8 cellular contexts compared by ENCODE assay signal in genomic region chr22:44669725-44670027, GRCh38. TPM values are rescaled to one million over a fixed set of nuclear protein-coding genes. Genes with fewer than 3 reads are reported as not detected.
DNase-seq lines count a peak whose midpoint lies in the region; ATAC-seq and TF ChIP-seq lines count a peak whose summit lies in the region.

No MANE protein-coding gene starts in this region.

- H3K27ac Mint-ChIP-seq in CD4-positive, alpha-beta memory T cell: peak overlapping the region in 6 of 7 donors; percentile 15 to 72 (median 45)
- no peak overlapping the region for H3K27ac Mint-ChIP-seq in mesothelial cell of epicardium

- no peak for DNase-seq in CD4-positive, alpha-beta memory T cell
- peak; percentile 70 for DNase-seq in HEK293T (ENCODE audit: extremely low spot score)
- no peak for DNase-seq in astrocyte of the cerebellum (ENCODE audit: low read depth)
- no peak for DNase-seq in mesothelial cell of epicardium (ENCODE audit: low spot score in 2 of 2, unreplicated experiment in 2 of 2)
- no peak for DNase-seq in HCEC 1CT
- no peak for DNase-seq in dedifferentiated amniotic fluid mesenchymal stem cell (ENCODE audit: extremely low spot score)
- DNase-seq in stomach: no peak

- no peaks in the 10 kb centered on the region for H3K9me3 ChIP-seq in CD4-positive, alpha-beta memory T cell (ENCODE audit: control insufficient read depth in 1 of 2, low read length in 2 of 2)
- H3K9me3 ChIP-seq in stomach: no peaks in the 10 kb centered on the region

- H3K4me3 ChIP-seq in CD4-positive, alpha-beta memory T cell (ENCODE audit: low read length in 2 of 2): peak overlapping the region; percentile 42 to 49
- H3K4me3 ChIP-seq in astrocyte of the cerebellum (ENCODE audit: low read depth, low read length): no peak overlapping the region
- peak overlapping the region in 2 of 4 donors; percentile 58 to 76 for H3K4me3 ChIP-seq in stomach

- ATAC-seq in HG02763 (IDR thresholded peaks at IDR 0.05; ENCODE audit: unreplicated experiment): no peak

- H3K27me3 ChIP-seq in CD4-positive, alpha-beta memory T cell (ENCODE audit: insufficient read depth, low read length): no peaks in the 10 kb centered on the region
- peaks cover 0 to 37% (median 14%) of the 10 kb centered on the region in 3 donors for H3K27me3 ChIP-seq in stomach

- no peak for TF ChIP-seq EP300 in stomach (IDR thresholded peaks at IDR 0.05)

- H3K27me3 Mint-ChIP-seq in CD4-positive, alpha-beta memory T cell: no peaks in the 10 kb centered on the region
- peaks cover 45% of the 10 kb centered on the region for H3K27me3 Mint-ChIP-seq in mesothelial cell of epicardium (ENCODE audit: low read depth)

- WGBS in stomach, 5 donors: 58 to 72% (median 63%) methylated on average over 5 to 6 of the region's 6 CpGs

- H3K9me3 Mint-ChIP-seq in CD4-positive, alpha-beta memory T cell: no peaks in the 10 kb centered on the region
- H3K9me3 Mint-ChIP-seq in mesothelial cell of epicardium: no peaks in the 10 kb centered on the region

- intact Hi-C loops in CD4-positive, alpha-beta memory T cell (cut with micrococcal nuclease): loop anchor here (5.0 kb wide), 2 partner anchors 33 to 487 kb away; partner anchors contain the start of genes PARVG and PRR5
- intact Hi-C loops in stomach (cut with DNase I; ENCODE audit: low total_unique reads): no loop called here

- in situ Hi-C loops in astrocyte of the cerebellum (cut with HindIII; ENCODE audit: low sequenced_read_pairs): loop anchor here (5.0 kb wide), 1 partner anchor 62 kb away; no protein-coding TSS in a partner anchor

- CTCF ChIA-PET in CD4-positive, alpha-beta memory T cell (lab: Charles Lee; ENCODE audit: partially characterized antibody): interaction anchor here (0.7 to 6.2 kb wide), 4 partner anchors 10 to 673 kb away, joined by 3 to 51 read pairs (median 4); no protein-coding TSS in a partner anchor
- CTCF ChIA-PET in HEK293T (lab: Yijun Ruan, JAX): interaction anchor here (0.6 to 1.8 kb wide), 5 partner anchors 11 to 385 kb away, joined by 3 to 6 read pairs (median 4); no protein-coding TSS in a partner anchor

- H3K36me3 Mint-ChIP-seq in CD4-positive, alpha-beta memory T cell: peaks cover 0 to 4% of the 10 kb centered on the region in 2 donors
- H3K36me3 Mint-ChIP-seq in mesothelial cell of epicardium: no peaks in the 10 kb centered on the region

- H3K4me3 Mint-ChIP-seq in CD4-positive, alpha-beta memory T cell: peak overlapping the region; percentile 61 to 78 (median 72)
- H3K4me3 Mint-ChIP-seq in mesothelial cell of epicardium: peak overlapping the region; percentile 70

- peaks cover 57% of the 10 kb centered on the region for H3K4me1 ChIP-seq in CD4-positive, alpha-beta memory T cell (ENCODE audit: insufficient read depth, low read length)
- H3K4me1 ChIP-seq in stomach: peaks cover 16 to 58% (median 31%) of the 10 kb centered on the region in 4 donors

- H3K36me3 ChIP-seq in CD4-positive, alpha-beta memory T cell (ENCODE audit: insufficient read depth, low read length): no peaks in the 10 kb centered on the region
- no peaks in the 10 kb centered on the region for H3K36me3 ChIP-seq in stomach

- POLR2A ChIA-PET in CD4-positive, alpha-beta memory T cell (lab: Charles Lee; ENCODE audit: partially characterized antibody): interaction anchor here (0.9 to 3.6 kb wide), 2 partner anchors 11 to 15 kb away, joined by 5 to 18 read pairs; no protein-coding TSS in a partner anchor
- POLR2A ChIA-PET in HEK293T (lab: Yijun Ruan, JAX): no interaction called here

- H3K27ac ChIP-seq in CD4-positive, alpha-beta memory T cell (ENCODE audit: low read depth, low read length): peak overlapping the region; percentile 49
- H3K27ac ChIP-seq in stomach: no peak overlapping the region

- TF ChIP-seq CTCF in astrocyte of the cerebellum (IDR thresholded peaks at IDR 0.05; ENCODE audit: low read depth, low read length, missing control alignments) (peak; percentile 46), mesothelial cell of epicardium (IDR thresholded peaks at IDR 0.05; ENCODE audit: unreplicated experiment) (no peak), stomach (IDR thresholded peaks at IDR 0.05) (no peak)

- no peak for TF ChIP-seq POLR2A in stomach (IDR thresholded peaks at IDR 0.05)

- peaks cover 24 to 66% (median 48%) of the 10 kb centered on the region in 4 donors for H3K4me1 Mint-ChIP-seq in CD4-positive, alpha-beta memory T cell
- no peaks in the 10 kb centered on the region for H3K4me1 Mint-ChIP-seq in mesothelial cell of epicardium

TF ChIP-seq in HEK293T, 16 proteins besides CTCF, POLR2A, EP300 and RAD21:
- no peak for TF ChIP-seq BHLHE40 (IDR thresholded peaks at IDR 0.05; ENCODE audit: borderline replicate concordance)
- no peak for TF ChIP-seq FOXM1 (IDR thresholded peaks at IDR 0.05; ENCODE audit: borderline replicate concordance)
- no peak for TF ChIP-seq SUZ12 (IDR thresholded peaks at IDR 0.05)
- TF ChIP-seq ZNF384 (IDR thresholded peaks at IDR 0.05): no peak
- no peak for TF ChIP-seq SP1 (IDR thresholded peaks at IDR 0.05)
- TF ChIP-seq PKNOX1 (IDR thresholded peaks at IDR 0.05): no peak
- no peak for TF ChIP-seq HDGF (IDR thresholded peaks at IDR 0.05; ENCODE audit: borderline replicate concordance)
- no peak for TF ChIP-seq CTBP1 (IDR thresholded peaks at IDR 0.05; ENCODE audit: borderline replicate concordance)
- TF ChIP-seq LEF1 (IDR thresholded peaks at IDR 0.05; ENCODE audit: borderline replicate concordance): no peak
- TF ChIP-seq NFRKB (IDR thresholded peaks at IDR 0.05): no peak
- TF ChIP-seq ELF4 (IDR thresholded peaks at IDR 0.05): no peak
- no peak for TF ChIP-seq TARDBP (IDR thresholded peaks at IDR 0.05)
- no peak for TF ChIP-seq L3MBTL2 (conservative IDR thresholded peaks at IDR 0.05)
- no peak for TF ChIP-seq FOXK2 (IDR thresholded peaks at IDR 0.05)
TF ChIP-seq in HEK293T: peak in this region for 0.

RNA-seq across cellular contexts. Expression of gene PRR5, which starts 32.3 kb away (rescaled TPM):
- 10 to 100 TPM; 45.9 to 46.5 TPM for total RNA-seq in CD4-positive, alpha-beta memory T cell
- polyA plus RNA-seq in CD4-positive, alpha-beta memory T cell: 10 to 100 TPM; 45.1 to 74.0 TPM
- 59.7 to 65.3 TPM (median 63.6 TPM) in 3 replicates for total RNA-seq in mesothelial cell of epicardium
- total RNA-seq in stomach: 10 to 100 TPM in 3 of 5 donors, 1 to 10 TPM in 1, not detected in 1; 8.3 to 36.5 (median 26.9) TPM
- polyA plus RNA-seq in stomach: 10 to 100 TPM; 13.3 to 17.9 (median 16.1) TPM
